ENCODE assay signal across 8 cellular contexts in genomic region chr9:127225747-127226646, GRCh38. TPM values are rescaled to one million over a fixed set of nuclear protein-coding genes. Genes with fewer than 3 reads are reported as not detected.
DNase-seq lines count a peak whose midpoint lies in the region; ATAC-seq and TF ChIP-seq lines count a peak whose summit lies in the region.

No MANE protein-coding gene starts in this region.

- H3K36me3 ChIP-seq in gastroesophageal sphincter, result no peaks in the 10 kb centered on the region

- H3K9me3 ChIP-seq in T-helper 17 cell (ENCODE audit: control insufficient read depth, low read length, poor library complexity, severe bottlenecking), result no peaks in the 10 kb centered on the region
- no peaks in the 10 kb centered on the region for H3K9me3 ChIP-seq in gastroesophageal sphincter

- H3K4me1 ChIP-seq in gastroesophageal sphincter, result peaks cover 0 to 30% (median 5%) of the 10 kb centered on the region in 3 donors

- CTCF ChIA-PET in activated naive CD4-positive, alpha-beta T cell treated with anti-CD3 and anti-CD28 coated beads for 36 hours (lab: Charles Lee), result interaction anchor here (0.7 to 2.7 kb wide), 4 partner anchors 11 to 58 kb away, joined by 3 to 10 read pairs (median 3); no protein-coding TSS in a partner anchor
- CTCF ChIA-PET in GM10248 (lab: Yijun Ruan, JAX), result interaction anchor here (0.8 to 2.2 kb wide), 8 partner anchors 11 to 509 kb away, joined by 3 to 8 read pairs (median 4); no protein-coding TSS in a partner anchor

- peak overlapping the region; percentile 77 for H3K4me3 Mint-ChIP-seq in activated naive CD4-positive, alpha-beta T cell treated with anti-CD3 and anti-CD28 coated beads for 36 hours
- peak overlapping the region; percentile 94 for H3K4me3 Mint-ChIP-seq in T-helper 17 cell

- TF ChIP-seq POLR2A in gastroesophageal sphincter (IDR thresholded peaks at IDR 0.05), result no peak

- H3K27me3 ChIP-seq in gastroesophageal sphincter, result no peaks in the 10 kb centered on the region

- WGBS in gastroesophageal sphincter (ENCODE audit: low coverage in 1 of 2), 2 donors, result 40 to 81% methylated on average over 3 to 13 of the region's 50 CpGs

- no peaks in the 10 kb centered on the region for H3K9me3 Mint-ChIP-seq in activated naive CD4-positive, alpha-beta T cell treated with anti-CD3 and anti-CD28 coated beads for 36 hours

- intact Hi-C loops in activated naive CD4-positive, alpha-beta T cell treated with anti-CD3 and anti-CD28 coated beads for 36 hours (cut with micrococcal nuclease), result loop anchor here (2.0 kb wide), 1 partner anchor 503 kb away; no protein-coding TSS in a partner anchor

- ATAC-seq in T-helper 17 cell (no peak), gastroesophageal sphincter (no peak), HG02610 (IDR thresholded peaks at IDR 0.05; ENCODE audit: unreplicated experiment) (no peak)

- peak overlapping the region; percentile 21 for H3K27ac Mint-ChIP-seq in activated naive CD4-positive, alpha-beta T cell treated with anti-CD3 and anti-CD28 coated beads for 36 hours
- peak overlapping the region; percentile 90 for H3K27ac Mint-ChIP-seq in T-helper 17 cell

- no peak for TF ChIP-seq CTCF in gastroesophageal sphincter (IDR thresholded peaks at IDR 0.05)
- TF ChIP-seq CTCF in retinal pigment epithelial cell (conservative IDR thresholded peaks at IDR 0.05; ENCODE audit: low read depth, low read length), result no peak
- no peak for TF ChIP-seq CTCF in GM10248 (IDR thresholded peaks at IDR 0.05; ENCODE audit: control extremely low read depth, extremely low read depth, low read depth, missing control alignments)

- peak overlapping the region in 3 of 4 donors; percentile 85 to 89 (median 89) for H3K27ac ChIP-seq in gastroesophageal sphincter

- POLR2A ChIA-PET in GM10248 (lab: Yijun Ruan, JAX), result no interaction called here

- peaks cover 28% of the 10 kb centered on the region for H3K4me1 Mint-ChIP-seq in activated naive CD4-positive, alpha-beta T cell treated with anti-CD3 and anti-CD28 coated beads for 36 hours (ENCODE audit: low read depth)
- peaks cover 29% of the 10 kb centered on the region for H3K4me1 Mint-ChIP-seq in T-helper 17 cell

- peaks cover 2% of the 10 kb centered on the region for H3K36me3 Mint-ChIP-seq in activated naive CD4-positive, alpha-beta T cell treated with anti-CD3 and anti-CD28 coated beads for 36 hours (ENCODE audit: low read depth)
- peaks cover 2% of the 10 kb centered on the region for H3K36me3 Mint-ChIP-seq in T-helper 17 cell (ENCODE audit: low read depth)

- H3K4me3 ChIP-seq in gastroesophageal sphincter (peak overlapping the region; percentile 58 to 89), retinal pigment epithelial cell (ENCODE audit: low read length) (peak overlapping the region; percentile 51)

- H3K27me3 Mint-ChIP-seq in activated naive CD4-positive, alpha-beta T cell treated with anti-CD3 and anti-CD28 coated beads for 36 hours (ENCODE audit: low read depth), result peaks cover 12% of the 10 kb centered on the region
- H3K27me3 Mint-ChIP-seq in T-helper 17 cell, result peaks cover 15% of the 10 kb centered on the region

- no peak for TF ChIP-seq EP300 in gastroesophageal sphincter (IDR thresholded peaks at IDR 0.05)

- DNase-seq in activated naive CD4-positive, alpha-beta T cell treated with anti-CD3 and anti-CD28 coated beads for 36 hours, result no peak
- no peak for DNase-seq in activated naive CD4-positive, alpha-beta T cell (lab: John Stamatoyannopoulos, UW)
- DNase-seq in T-helper 17 cell (no peak), retinal pigment epithelial cell (ENCODE audit: low read depth) (no peak), GOT3 (lab: John Stamatoyannopoulos, UW) (no peak), GM10248 (ENCODE audit: extremely low spot score) (no peak)

RNA-seq across cellular contexts. Expression of gene GARNL3, which starts 38.6 kb away (rescaled TPM):
- total RNA-seq in activated naive CD4-positive, alpha-beta T cell treated with anti-CD3 and anti-CD28 coated beads for 36 hours, result 1 to 10 TPM; 1.2 to 4.6 TPM
- total RNA-seq in T-helper 17 cell (1 to 10 TPM; 2.0 to 2.5 TPM), gastroesophageal sphincter (10 to 100 TPM in 2 of 4 donors, 1 to 10 TPM in 2; 4.7 to 29.3 (median 11.3) TPM)
